In the genomic region with DNA sequence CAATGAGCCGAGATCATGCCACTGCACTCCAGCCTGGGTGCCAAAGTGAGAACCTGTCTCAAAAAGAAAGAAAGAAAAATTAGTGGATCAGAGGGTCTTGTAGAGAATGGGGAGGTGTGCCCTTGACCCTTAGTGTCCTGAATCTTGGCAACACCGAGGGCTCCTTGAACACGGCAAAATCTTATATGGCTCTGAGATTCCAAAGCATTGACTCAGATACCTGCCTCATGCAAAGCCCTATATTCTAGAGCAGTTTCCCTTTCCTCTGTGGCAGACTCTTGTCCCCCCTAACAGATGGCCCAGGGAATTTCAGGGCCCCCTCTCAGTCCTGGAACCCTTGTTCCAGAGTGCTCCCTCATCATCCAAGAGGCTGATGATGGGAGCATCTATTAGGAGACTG, we compare ENCODE assay signal across 27 cellular contexts. TPM values are rescaled to one million over a fixed set of nuclear protein-coding genes. Genes with fewer than 3 reads are reported as not detected.
DNase-seq lines count a peak whose midpoint lies in the region; ATAC-seq, FAIRE-seq and TF ChIP-seq lines count a peak whose summit lies in the region.
"Had no signal": no experiment of that assay in that cellular context is flagged by ENCODE, and none has a peak within 500 bp of the region (broad histone marks: within the 10 kb centered on the region; RNA-seq: fewer than 3 reads in every experiment).

No MANE protein-coding gene starts in this region.

- H3K79me2 ChIP-seq in endothelial cell of umbilical vein (ENCODE audit: control insufficient read depth, insufficient read depth, low read length): no peaks in the 10 kb centered on the region

- TF ChIP-seq CTCF in A549 (IDR thresholded peaks at IDR 0.05): no peak
- TF ChIP-seq CTCF in endothelial cell of umbilical vein (IDR thresholded peaks at IDR 0.05; ENCODE audit: extremely low read depth in 1 of 2, insufficient read depth in 1 of 2, low read depth in 1 of 2, low read length in 2 of 2): no peak

- ATAC-seq in A549: peak in 1 of 2 experiments; percentile 32; a peak in 3 of 6 replicates
- ATAC-seq in stimulated activated naive B cell treated with anti-CD40 and anti-IgM and Interleukin-4, amounts not matched to agents 10 μg/mL and 1 μg/mL and 100 μg/mL, for 72 hours (replicated peaks): no peak
- ATAC-seq in HG02870 (IDR thresholded peaks at IDR 0.05; ENCODE audit: unreplicated experiment): no peak
- ATAC-seq: GM12878, Right ventricle myocardium inferior had no signal

- no peaks in the 10 kb centered on the region; the same call in 2 of the 3 replicates for H3K9me3 ChIP-seq in A549
- H3K9me3 ChIP-seq in endothelial cell of umbilical vein (replicated peaks; ENCODE audit: control insufficient read depth, insufficient read depth, low read length): no peaks in the 10 kb centered on the region
- H3K9me3 ChIP-seq: BLaER1 treated with 17β-estradiol and CSF1 and Interleukin-3, amounts not matched to agents 10 nM and 100 nM; SJCRH30 had no signal

- H3K4me1 ChIP-seq in A549: peaks cover 60% of the 10 kb centered on the region
- no peaks in the 10 kb centered on the region for H3K4me1 ChIP-seq in endothelial cell of umbilical vein (ENCODE audit: control insufficient read depth, extremely low read depth, insufficient read depth, low read length)
- H3K4me1 ChIP-seq: BLaER1 treated with 17β-estradiol and CSF1 and Interleukin-3, amounts not matched to agents 10 nM and 100 nM; SJCRH30 had no signal

- H3K4me2 ChIP-seq in A549: peak overlapping the region; percentile 43; the same call in 1 of the 3 replicates
- no peak overlapping the region for H3K4me2 ChIP-seq in endothelial cell of umbilical vein (ENCODE audit: insufficient read depth, low read length)
- H3K4me2 ChIP-seq: BLaER1 treated with 17β-estradiol and CSF1 and Interleukin-3, amounts not matched to agents 10 nM and 100 nM had no signal

- H3K4me3 Mint-ChIP-seq in stimulated activated naive B cell treated with anti-CD40 and anti-IgM and Interleukin-4, amounts not matched to agents 10 μg/mL and 1 μg/mL and 100 μg/mL, for 72 hours: no peak overlapping the region
- H3K4me3 Mint-ChIP-seq: CD4-positive, alpha-beta memory T cell had no signal

- intact Hi-C loops in endothelial cell of umbilical vein (cut with micrococcal nuclease): no loop called here

- no peak overlapping the region for H3K4me3 ChIP-seq in A549
- no peak overlapping the region for H3K4me3 ChIP-seq in endothelial cell of umbilical vein (replicated peaks in 1 of 3; ENCODE audit: insufficient read depth in 1 of 3, low read depth in 1 of 3, low read length in 3 of 3)
- H3K4me3 ChIP-seq: BLaER1 treated with 17β-estradiol and CSF1 and Interleukin-3, amounts not matched to agents 10 nM and 100 nM; GM12878; GM23248; SJCRH30 had no signal

- DNase-seq in A549 (ENCODE audit: low read depth in 1 of 2, low spot score in 1 of 2) (no peak), HT1080 (ENCODE audit: low read depth) (peak; percentile 7), endothelial cell of umbilical vein (ENCODE audit: low read depth, low spot score) (no peak), kidney tubule cell (ENCODE audit: low spot score) (peak; percentile 36), NCI-H2227 treated with DMSO at 0.1 percent for 48 hours (lab: John Stamatoyannopoulos, UW) (no peak), NCI-H1436 (lab: John Stamatoyannopoulos, UW) (no peak)
- no peak for DNase-seq in stimulated activated naive B cell treated with anti-CD40 and anti-IgM and Interleukin-4, amounts not matched to agents 10 μg/mL and 1 μg/mL and 100 μg/mL, for 72 hours
- DNase-seq: AML-193; CD4-positive, alpha-beta memory T cell; COR-L47; DMS 273 treated with DMSO at 0.1 percent for 48 hours; EL; GDM1; GM23248; H7; NCI-H1092 treated with DMSO at 0.1 percent for 48 hours; NCI-H1436 treated with DMSO at 0.1 percent for 48 hours; NCI-H187 treated with DMSO at 0.1 percent for 48 hours; NCI-H2171 treated with DMSO at 0.1 percent for 48 hours; NCI-H524 treated with DMSO at 0.1 percent for 48 hours; NCI-H774; SJCRH30 had no signal

- H3K27me3 Mint-ChIP-seq in stimulated activated naive B cell treated with anti-CD40 and anti-IgM and Interleukin-4, amounts not matched to agents 10 μg/mL and 1 μg/mL and 100 μg/mL, for 72 hours: no peaks in the 10 kb centered on the region
- H3K27me3 Mint-ChIP-seq: CD4-positive, alpha-beta memory T cell had no signal

- no peak overlapping the region for H2AFZ ChIP-seq in endothelial cell of umbilical vein (ENCODE audit: low read depth, low read length)
- H2AFZ ChIP-seq: GM23248 had no signal

- no peaks in the 10 kb centered on the region for H3K36me3 Mint-ChIP-seq in stimulated activated naive B cell treated with anti-CD40 and anti-IgM and Interleukin-4, amounts not matched to agents 10 μg/mL and 1 μg/mL and 100 μg/mL, for 72 hours
- H3K36me3 Mint-ChIP-seq: CD4-positive, alpha-beta memory T cell had no signal

- TF ChIP-seq POLR2A in A549 (IDR thresholded peaks at IDR 0.05; ENCODE audit: low read length): no peak
- TF ChIP-seq POLR2A in endothelial cell of umbilical vein (IDR thresholded peaks at IDR 0.05; ENCODE audit: low read depth, low read length): no peak

- TF ChIP-seq RAD21 in A549 (conservative IDR thresholded peaks at IDR 0.05 in 1 of 2, IDR thresholded peaks at IDR 0.05 in 1 of 2): no peak

- no TSS peak for BruUV-seq in endothelial cell of umbilical vein (replicated peaks; lab: Mats Ljungman, UMichigan)

- no peak overlapping the region for H3K27ac Mint-ChIP-seq in stimulated activated naive B cell treated with anti-CD40 and anti-IgM and Interleukin-4, amounts not matched to agents 10 μg/mL and 1 μg/mL and 100 μg/mL, for 72 hours
- H3K27ac Mint-ChIP-seq: CD4-positive, alpha-beta memory T cell had no signal

- no peaks in the 10 kb centered on the region for H3K9me1 ChIP-seq in endothelial cell of umbilical vein (replicated peaks; ENCODE audit: control insufficient read depth, extremely low read depth, insufficient read depth, low read length)

- no peaks in the 10 kb centered on the region for H3K4me1 Mint-ChIP-seq in stimulated activated naive B cell treated with anti-CD40 and anti-IgM and Interleukin-4, amounts not matched to agents 10 μg/mL and 1 μg/mL and 100 μg/mL, for 72 hours
- H3K4me1 Mint-ChIP-seq: CD4-positive, alpha-beta memory T cell had no signal

- WGBS in A549 (ENCODE audit: missing lambda C conversion rate): 42% methylated on average over 3 of the region's 3 CpGs

- H3K9ac ChIP-seq in endothelial cell of umbilical vein (replicated peaks; ENCODE audit: extremely low read depth, insufficient read depth, low read length): no peak overlapping the region
- H3K9ac ChIP-seq: BLaER1 treated with 17β-estradiol and CSF1 and Interleukin-3, amounts not matched to agents 10 nM and 100 nM; GM23248 had no signal

- TF ChIP-seq EP300 in A549 (IDR thresholded peaks at IDR 0.05): no peak

- dilution Hi-C loops in endothelial cell of umbilical vein (cut with MboI; ENCODE audit: extremely low pct_ligation_motif_present, low sequenced_read_pairs): no loop called here

- CTCF ChIA-PET in A549 (lab: Yijun Ruan, JAX) (interaction anchor here (2.2 kb wide), 1 partner anchor 29 kb away, joined by 15 read pairs; no protein-coding TSS in a partner anchor), endothelial cell of umbilical vein (lab: Charles Lee) (no interaction called here)

- POLR2A ChIA-PET in A549 (lab: Yijun Ruan, JAX): no interaction called here
- POLR2A ChIA-PET in endothelial cell of umbilical vein (lab: Charles Lee): no interaction called here

- no peaks in the 10 kb centered on the region for H3K36me3 ChIP-seq in endothelial cell of umbilical vein (ENCODE audit: control insufficient read depth in 2 of 2, extremely low read depth in 1 of 2, insufficient read depth in 2 of 2, low read length in 2 of 2)
- H3K36me3 ChIP-seq: BLaER1 treated with 17β-estradiol and CSF1 and Interleukin-3, amounts not matched to agents 10 nM and 100 nM; SJCRH30 had no signal

- H3K9me3 Mint-ChIP-seq in stimulated activated naive B cell treated with anti-CD40 and anti-IgM and Interleukin-4, amounts not matched to agents 10 μg/mL and 1 μg/mL and 100 μg/mL, for 72 hours: no peaks in the 10 kb centered on the region
- H3K9me3 Mint-ChIP-seq: CD4-positive, alpha-beta memory T cell had no signal

- no peaks in the 10 kb centered on the region for H4K20me1 ChIP-seq in endothelial cell of umbilical vein (replicated peaks; ENCODE audit: control insufficient read depth, extremely low read depth, insufficient read depth, low read length)
- H4K20me1 ChIP-seq: BLaER1 treated with 17β-estradiol and CSF1 and Interleukin-3, amounts not matched to agents 10 nM and 100 nM had no signal

- FAIRE-seq in A549 (lab: Jason Lieb, UNC): no peak
- peak; percentile 4 for FAIRE-seq in endothelial cell of umbilical vein (lab: Jason Lieb, UNC)
- FAIRE-seq: A204.1, GM12878 had no signal

- H3K27me3 ChIP-seq in endothelial cell of umbilical vein (ENCODE audit: control insufficient read depth in 2 of 2, insufficient read depth in 2 of 2, low read length in 2 of 2): peaks cover 0 to 5% of the 10 kb centered on the region in 2 experiments
- H3K27me3 ChIP-seq: SJCRH30 had no signal

- peak overlapping the region; percentile 92 to 99 for H3K27ac ChIP-seq in A549
- no peak overlapping the region for H3K27ac ChIP-seq in endothelial cell of umbilical vein (ENCODE audit: insufficient read depth, low read depth, low read length)
- H3K27ac ChIP-seq: BLaER1 treated with 17β-estradiol and CSF1 and Interleukin-3, amounts not matched to agents 10 nM and 100 nM; GM23248; SJCRH30 had no signal

RNA-seq across cellular contexts. Expression of gene CLDN2, which starts 6.8 kb away (rescaled TPM):
- polyA plus RNA-seq in A549 (2011; rRNA removed) (28.1 and 49.2 TPM in 2 replicates), A549 (2017; fragmentation: RNase III; extraction: RNeasy Plus Mini Kit Qiagen cat#74134 plus additional on column Dnase treatment) (18.7 to 28.6 TPM (median 24.8 TPM) in 3 replicates), endothelial cell of umbilical vein (not detected in 2 replicates)
- polyA plus RNA-seq in A549 (2012; cell fraction: cytosol; rRNA removed): 5.3 and 6.4 TPM in 2 replicates
- polyA plus RNA-seq in A549 (2012; cell fraction: nucleus; rRNA removed): 5.9 and 7.0 TPM in 2 replicates
- polyA minus RNA-seq in A549 (2011; rRNA and poly(A)+ RNA removed): 23.4 and 35.7 TPM in 2 replicates
- total RNA-seq in HT1080 (2014; rRNA removed; shearing (Covaris generic)): 0.03 and 0.10 TPM in 2 replicates
- 0.09 TPM in 1 of 2 replicates, not detected in the other for polyA plus RNA-seq in HT1080 (2015; cell fraction: cytosol; rRNA removed)
- 0.05 TPM in 1 of 2 replicates, not detected in the other for polyA plus RNA-seq in HT1080 (2015; cell fraction: nucleus; rRNA removed)
- not detected in 2 replicates for total RNA-seq in endothelial cell of umbilical vein
- not detected in 2 replicates for polyA plus RNA-seq in endothelial cell of umbilical vein (2011; cell fraction: cytosol; rRNA removed)
- polyA plus RNA-seq in endothelial cell of umbilical vein (2011; cell fraction: nucleus; rRNA removed): not detected in 2 replicates
- polyA plus RNA-seq in endothelial cell of umbilical vein (2012): 0.07 TPM in 1 of 2 replicates, not detected in the other
- polyA minus RNA-seq in endothelial cell of umbilical vein: not detected in 2 replicates
- not detected for polyA minus RNA-seq in endothelial cell of umbilical vein (2011; cell fraction: cytosol; rRNA and poly(A)+ RNA removed)
- not detected in 2 replicates for polyA minus RNA-seq in endothelial cell of umbilical vein (2011; cell fraction: nucleus; rRNA and poly(A)+ RNA removed)
- total RNA-seq: CD4-positive, alpha-beta memory T cell; GM23248; H7; Right ventricle myocardium inferior; SJCRH30 had no signal
- polyA plus RNA-seq: GM12878, GM23248 had no signal

RNA-seq across cellular contexts. Expression of gene RIPPLY1, which starts 23.9 kb away (rescaled TPM):
- polyA plus RNA-seq in A549 (2011; rRNA removed) (0.14 and 0.28 TPM in 2 replicates), A549 (2017; fragmentation: RNase III; extraction: RNeasy Plus Mini Kit Qiagen cat#74134 plus additional on column Dnase treatment) (0.10 to 0.17 TPM (median 0.11 TPM) in 3 replicates), endothelial cell of umbilical vein (not detected in 2 replicates)
- 0.06 TPM in 1 of 2 replicates, not detected in the other for polyA plus RNA-seq in A549 (2012; cell fraction: cytosol; rRNA removed)
- polyA plus RNA-seq in A549 (2012; cell fraction: nucleus; rRNA removed): 0.11 and 0.26 TPM in 2 replicates
- 0.29 TPM in 1 of 2 replicates, not detected in the other for polyA minus RNA-seq in A549 (2011; rRNA and poly(A)+ RNA removed)
- total RNA-seq in HT1080 (2014; rRNA removed; shearing (Covaris generic)): 0.20 TPM in 1 of 2 replicates, not detected in the other
- 0.33 TPM in 1 of 2 replicates, not detected in the other for polyA plus RNA-seq in HT1080 (2015; cell fraction: cytosol; rRNA removed)
- polyA plus RNA-seq in HT1080 (2015; cell fraction: nucleus; rRNA removed): 0.11 TPM in 1 of 2 replicates, not detected in the other
- not detected in 2 replicates for total RNA-seq in endothelial cell of umbilical vein
- polyA plus RNA-seq in endothelial cell of umbilical vein (2011; cell fraction: cytosol; rRNA removed): not detected in 2 replicates
- polyA plus RNA-seq in endothelial cell of umbilical vein (2011; cell fraction: nucleus; rRNA removed): not detected in 2 replicates
- not detected in 2 replicates for polyA plus RNA-seq in endothelial cell of umbilical vein (2012)
- polyA minus RNA-seq in endothelial cell of umbilical vein: not detected in 2 replicates
- polyA minus RNA-seq in endothelial cell of umbilical vein (2011; cell fraction: cytosol; rRNA and poly(A)+ RNA removed): not detected
- not detected in 2 replicates for polyA minus RNA-seq in endothelial cell of umbilical vein (2011; cell fraction: nucleus; rRNA and poly(A)+ RNA removed)
- total RNA-seq: CD4-positive, alpha-beta memory T cell; GM12878; GM23248; Right ventricle myocardium inferior had no signal
- polyA plus RNA-seq: CD4-positive, alpha-beta memory T cell; GM12878; GM23248 had no signal

Comparison
In these comparisons a context has a peak if more than half of its experiments do, and no peak if none do; other contexts are left out.
1. DNase-seq: peak in HT1080 (single experiment) and kidney tubule cell (single experiment); none in A549 (0 of 2), endothelial cell of umbilical vein (single experiment), stimulated activated naive B cell treated with anti-CD40 and anti-IgM and Interleukin-4, amounts not matched to agents 10 μg/mL and 1 μg/mL and 100 μg/mL, for 72 hours (single experiment), NCI-H2227 treated with DMSO at 0.1 percent for 48 hours (single experiment) and NCI-H1436 (single experiment).